Comparison of ENCODE assay signal across 1 cellular context in genomic region chr14:55249423-55249822, GRCh38.
TF ChIP-seq lines count a peak whose summit lies in the region.

No MANE protein-coding gene starts in this region.

TF ChIP-seq in WTC11, 78 proteins besides CTCF, POLR2A, EP300 and RAD21 (continued from another document):
- no peak for TF ChIP-seq ZNF532 (CRISPR knock-in tag; IDR thresholded peaks at IDR 0.05; ENCODE audit: borderline replicate concordance)
- no peak for TF ChIP-seq E2F1 (CRISPR knock-in tag; IDR thresholded peaks at IDR 0.05)
- no peak for TF ChIP-seq TEAD4 (CRISPR knock-in tag; IDR thresholded peaks at IDR 0.05)
- TF ChIP-seq ATF2 (CRISPR knock-in tag; IDR thresholded peaks at IDR 0.05; ENCODE audit: borderline replicate concordance, low read depth) = no peak
- TF ChIP-seq ARID4B (CRISPR knock-in tag; IDR thresholded peaks at IDR 0.05; ENCODE audit: borderline replicate concordance) = no peak
- TF ChIP-seq GTF2I (CRISPR knock-in tag; conservative IDR thresholded peaks at IDR 0.05) = no peak
- no peak for TF ChIP-seq ZNF317 (CRISPR knock-in tag; IDR thresholded peaks at IDR 0.05; ENCODE audit: borderline replicate concordance, low read depth)
- no peak for TF ChIP-seq ZNF121 (CRISPR knock-in tag; IDR thresholded peaks at IDR 0.05)
